In genomic region chr17:47831934-47832327, GRCh38 we compare ENCODE assay signal across 8 cellular contexts. TPM values are rescaled to one million over a fixed set of nuclear protein-coding genes. Genes with fewer than 3 reads are reported as not detected.
DNase-seq lines count a peak whose midpoint lies in the region; ATAC-seq and TF ChIP-seq lines count a peak whose summit lies in the region.

No MANE protein-coding gene starts in this region.

- H3K4me2 ChIP-seq in skeletal muscle satellite cell (ENCODE audit: low read length): peak overlapping the region; percentile 78

- TF ChIP-seq CTCF in WERI-Rb-1 (IDR thresholded peaks at IDR 0.05; ENCODE audit: low read depth, low read length): no peak

- CTCF ChIA-PET in activated CD4-positive, alpha-beta T cell treated with anti-CD3 and anti-CD28 coated beads, Interleukin-2, amount 10 ng/mL, durations not matched to agents 7 days and 5 days (lab: Charles Lee): interaction anchor here (0.7 to 2.3 kb wide), 11 partner anchors 9 to 139 kb away, joined by 3 to 15 read pairs (median 3); partner anchors contain the start of genes CDK5RAP3 and SCRN2

- intact Hi-C loops in left cardiac atrium (cut with DNase I): no loop called here

- H3K4me3 Mint-ChIP-seq in activated CD4-positive, alpha-beta T cell treated with anti-CD3 and anti-CD28 coated beads, Interleukin-2, amount 10 ng/mL, durations not matched to agents 7 days and 5 days: peak overlapping the region; percentile 91

- ATAC-seq in left cardiac atrium (peak; percentile 1 to 17), GM21576 (IDR thresholded peaks at IDR 0.05; ENCODE audit: unreplicated experiment) (no peak)

- H3K27ac Mint-ChIP-seq in activated CD4-positive, alpha-beta T cell treated with anti-CD3 and anti-CD28 coated beads, Interleukin-2, amount 10 ng/mL, durations not matched to agents 7 days and 5 days: peak overlapping the region; percentile 88

- H3K36me3 ChIP-seq in WERI-Rb-1 (peaks cover 26% of the 10 kb centered on the region), skeletal muscle satellite cell (ENCODE audit: insufficient read depth, low read length) (peaks cover 12% of the 10 kb centered on the region)

- DNase-seq in activated CD4-positive, alpha-beta T cell treated with anti-CD3 and anti-CD28 coated beads, Interleukin-2, amount 10 ng/mL, durations not matched to agents 7 days and 5 days: no peak
- no peak for DNase-seq in activated CD4-positive, alpha-beta T cell treated with anti-CD3 and anti-CD28 coated beads, Interleukin-2, amount 50 U/mL, for 48 hours
- DNase-seq in WERI-Rb-1: no peak
- no peak for DNase-seq in left cardiac atrium
- no peak for DNase-seq in cerebellar cortex (ENCODE audit: low spot score)
- no peak for DNase-seq in D341Med (ENCODE audit: low spot score)

- POLR2A ChIA-PET in activated CD4-positive, alpha-beta T cell treated with anti-CD3 and anti-CD28 coated beads, Interleukin-2, amount 10 ng/mL, durations not matched to agents 7 days and 5 days (lab: Charles Lee): interaction anchor here (1.0 kb wide), 1 partner anchor 64 kb away, joined by 5 read pairs; no protein-coding TSS in a partner anchor

- peaks cover 21% of the 10 kb centered on the region for H3K36me3 Mint-ChIP-seq in activated CD4-positive, alpha-beta T cell treated with anti-CD3 and anti-CD28 coated beads, Interleukin-2, amount 10 ng/mL, durations not matched to agents 7 days and 5 days (ENCODE audit: low read depth)

- peaks cover 14% of the 10 kb centered on the region for H3K4me1 ChIP-seq in skeletal muscle satellite cell (ENCODE audit: control insufficient read depth, insufficient read depth, low read length)

- peaks cover 60% of the 10 kb centered on the region for H3K4me1 Mint-ChIP-seq in activated CD4-positive, alpha-beta T cell treated with anti-CD3 and anti-CD28 coated beads, Interleukin-2, amount 10 ng/mL, durations not matched to agents 7 days and 5 days

- H3K9me3 Mint-ChIP-seq in activated CD4-positive, alpha-beta T cell treated with anti-CD3 and anti-CD28 coated beads, Interleukin-2, amount 10 ng/mL, durations not matched to agents 7 days and 5 days: no peaks in the 10 kb centered on the region

- H3K27me3 ChIP-seq in WERI-Rb-1 (ENCODE audit: insufficient read depth, low read depth, severe bottlenecking): no peaks in the 10 kb centered on the region
- no peaks in the 10 kb centered on the region for H3K27me3 ChIP-seq in skeletal muscle satellite cell (ENCODE audit: control insufficient read depth, insufficient read depth, low read length)

- peak overlapping the region; percentile 5 for H3K27ac ChIP-seq in WERI-Rb-1

- H3K4me3 ChIP-seq in WERI-Rb-1 (ENCODE audit: low read depth, low read length): peak overlapping the region; percentile 78
- H3K4me3 ChIP-seq in skeletal muscle satellite cell (ENCODE audit: low read length): peak overlapping the region; percentile 82

- H3K27me3 Mint-ChIP-seq in activated CD4-positive, alpha-beta T cell treated with anti-CD3 and anti-CD28 coated beads, Interleukin-2, amount 10 ng/mL, durations not matched to agents 7 days and 5 days: no peaks in the 10 kb centered on the region

- H3K9ac ChIP-seq in skeletal muscle satellite cell (ENCODE audit: low read depth, low read length): peak overlapping the region; percentile 90

- H3K9me3 ChIP-seq in WERI-Rb-1 (ENCODE audit: severe bottlenecking) (no peaks in the 10 kb centered on the region), skeletal muscle satellite cell (replicated peaks; ENCODE audit: low read length) (no peaks in the 10 kb centered on the region)

RNA-seq across cellular contexts. Expression of gene LRRC46, which starts 0.5 kb away (rescaled TPM):
- 1 to 10 TPM in 1 of 2 experiments, under 1 TPM in 1; 0.79 to 1.4 TPM for total RNA-seq in activated CD4-positive, alpha-beta T cell treated with anti-CD3 and anti-CD28 coated beads, Interleukin-2, amount 10 ng/mL, durations not matched to agents 7 days and 5 days
- not detected for total RNA-seq in left cardiac atrium
- total RNA-seq in skeletal muscle satellite cell (2012; rRNA removed): 0.22 TPM in 1 of 2 replicates, not detected in the other

RNA-seq across cellular contexts. Expression of gene MRPL10, which starts 0.6 kb away (rescaled TPM):
- 10 to 100 TPM; 46.9 to 51.9 TPM for total RNA-seq in activated CD4-positive, alpha-beta T cell treated with anti-CD3 and anti-CD28 coated beads, Interleukin-2, amount 10 ng/mL, durations not matched to agents 7 days and 5 days
- 10 to 100 TPM; 33.9 to 38.8 TPM for total RNA-seq in left cardiac atrium
- 27.1 and 29.1 TPM in 2 replicates for total RNA-seq in skeletal muscle satellite cell (2012; rRNA removed)

RNA-seq across cellular contexts. Expression of gene SCRN2, which starts 9.1 kb away (rescaled TPM):
- 10 to 100 TPM; 26.8 to 33.2 TPM for total RNA-seq in activated CD4-positive, alpha-beta T cell treated with anti-CD3 and anti-CD28 coated beads, Interleukin-2, amount 10 ng/mL, durations not matched to agents 7 days and 5 days
- total RNA-seq in left cardiac atrium: 10 to 100 TPM; 32.2 to 33.6 TPM
- 19.4 and 35.0 TPM in 2 replicates for total RNA-seq in skeletal muscle satellite cell (2012; rRNA removed)

RNA-seq across cellular contexts. Expression of gene OSBPL7, which starts 10.3 kb away (rescaled TPM):
- 10 to 100 TPM; 40.8 to 43.8 TPM for total RNA-seq in activated CD4-positive, alpha-beta T cell treated with anti-CD3 and anti-CD28 coated beads, Interleukin-2, amount 10 ng/mL, durations not matched to agents 7 days and 5 days
- total RNA-seq in left cardiac atrium: 1 to 10 TPM; 4.5 to 5.4 TPM
- total RNA-seq in skeletal muscle satellite cell (2012; rRNA removed): 2.8 and 5.5 TPM in 2 replicates

RNA-seq across cellular contexts. Expression of gene SP6, which starts 19.0 kb away (rescaled TPM):
- not detected for total RNA-seq in activated CD4-positive, alpha-beta T cell treated with anti-CD3 and anti-CD28 coated beads, Interleukin-2, amount 10 ng/mL, durations not matched to agents 7 days and 5 days
- under 1 TPM; 0.24 to 0.50 TPM for total RNA-seq in left cardiac atrium
- under 0.01 TPM in 1 of 2 replicates, not detected in the other for total RNA-seq in skeletal muscle satellite cell (2012; rRNA removed)
